In the genomic region with DNA sequence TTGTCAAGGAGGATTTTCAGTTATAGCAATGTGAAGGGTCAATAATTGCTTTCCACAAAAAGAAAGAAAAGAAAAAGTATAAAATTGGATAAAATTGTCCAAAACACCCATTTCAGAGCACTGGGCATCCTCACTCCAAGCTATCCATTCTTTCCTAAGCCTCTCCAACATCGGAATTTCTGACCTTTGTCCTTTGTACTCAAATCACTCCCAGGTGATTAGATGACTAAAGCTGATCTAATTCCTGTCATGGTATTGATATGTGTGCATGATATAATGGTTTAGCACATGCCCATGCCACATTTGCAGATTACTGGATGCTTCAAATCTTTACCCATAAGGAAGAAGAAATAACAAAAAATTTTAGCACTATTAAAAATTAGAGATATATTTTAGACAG, we compare ENCODE assay signal across 15 cellular contexts.
DNase-seq lines count a peak whose midpoint lies in the region; ATAC-seq, FAIRE-seq and TF ChIP-seq lines count a peak whose summit lies in the region.
"Had no signal": no experiment of that assay in that cellular context is flagged by ENCODE, and none has a peak within 500 bp of the region (broad histone marks: within the 10 kb centered on the region; RNA-seq: fewer than 3 reads in every experiment).

No MANE protein-coding gene starts in this region.

- ATAC-seq in HepG2 (no peak), GM19455 (IDR thresholded peaks at IDR 0.05; ENCODE audit: unreplicated experiment) (no peak), GM18520 (IDR thresholded peaks at IDR 0.05; ENCODE audit: unreplicated experiment) (no peak)

- POLR2A ChIA-PET in HepG2 (lab: Yijun Ruan, JAX), result no interaction called here

- H3K36me3 ChIP-seq in SK-N-MC (ENCODE audit: insufficient read depth, low read length) (no peaks in the 10 kb centered on the region), HepG2 (replicated peaks in 1 of 2; ENCODE audit: control insufficient read depth in 1 of 2, insufficient read depth in 2 of 2, low read length in 2 of 2) (no peaks in the 10 kb centered on the region)
- H3K36me3 ChIP-seq: BE2C, BLaER1 had no signal

- no peak overlapping the region for H3K9ac ChIP-seq in SK-N-MC (ENCODE audit: insufficient read length)
- no peak overlapping the region for H3K9ac ChIP-seq in HepG2 (ENCODE audit: insufficient read depth, low read depth, low read length)
- H3K9ac ChIP-seq: BLaER1 had no signal

- H3K4me3 ChIP-seq in SK-N-MC (no peak overlapping the region), HepG2 (replicated peaks in 1 of 3; ENCODE audit: insufficient read depth in 1 of 3, low read depth in 2 of 3, low read length in 3 of 3) (no peak overlapping the region)
- H3K4me3 ChIP-seq: BLaER1, GM12878 had no signal

- TF ChIP-seq RAD21 in HepG2 (CRISPR knock-in tag; IDR thresholded peaks at IDR 0.05), result no peak

- WGBS in HepG2 (ENCODE audit: low lambda C conversion rate), result 0% methylated on average over 1 of the region's 1 CpG

- H3K27ac ChIP-seq in SK-N-MC (peak overlapping the region; percentile 71; the same call in 1 of the 2 replicates), HepG2 (ENCODE audit: extremely low read length, insufficient read depth, low read length) (no peak overlapping the region)
- H3K27ac ChIP-seq: BLaER1 had no signal

- TF ChIP-seq EP300 in HepG2 (IDR thresholded peaks at IDR 0.05; ENCODE audit: low read depth in 2 of 2, low read length in 2 of 2) (no peak), HepG2 (CRISPR knock-in tag; IDR thresholded peaks at IDR 0.05; ENCODE audit: borderline replicate concordance) (no peak)

- H4K20me1 ChIP-seq in HepG2 (ENCODE audit: insufficient read depth, low read length), result no peaks in the 10 kb centered on the region
- H4K20me1 ChIP-seq: BLaER1 had no signal

- no peak for FAIRE-seq in HepG2 (lab: Jason Lieb, UNC)
- FAIRE-seq: GM12878, GM12892 had no signal

- H3K9me3 ChIP-seq in SK-N-MC (ENCODE audit: low read depth, low read length), result no peaks in the 10 kb centered on the region
- no peaks in the 10 kb centered on the region for H3K9me3 ChIP-seq in HepG2 (ENCODE audit: low read length)
- H3K9me3 ChIP-seq: BE2C, BLaER1 had no signal

- DNase-seq in SK-N-MC (ENCODE audit: low read depth, low spot score) (no peak), HepG2 (ENCODE audit: low spot score) (peak; percentile 4), T-helper 1 cell (no peak)
- DNase-seq: C1 segment of cervical spinal cord, DMS 273 treated with DMSO at 0.1 percent for 48 hours, DMS153, DMS79, DND-41, GDM1 had no signal

- CTCF ChIA-PET in HepG2 (lab: Yijun Ruan, JAX; ENCODE audit: low intra/inter-chr PET ratio, low total read pairs), result no interaction called here

- in situ Hi-C loops in HepG2 (cut with HindIII; ENCODE audit: extremely low pct_ligation_motif_present, low pct_unique_long_range_greater_than_20kb), result no loop called here

- intact Hi-C loops in HepG2 (cut with micrococcal nuclease; ENCODE audit: unreplicated experiment), result no loop called here

- H3K4me1 ChIP-seq in HepG2 (ENCODE audit: insufficient read depth, low read length), result no peaks in the 10 kb centered on the region
- H3K4me1 ChIP-seq: BE2C had no signal

- no peak overlapping the region for H3K4me2 ChIP-seq in HepG2 (ENCODE audit: low read depth, low read length)
- H3K4me2 ChIP-seq: BLaER1 had no signal

- BruUV-seq in HepG2 (replicated peaks; lab: Mats Ljungman, UMichigan), result no TSS peak

- no peak for TF ChIP-seq CTCF in HepG2 (CRISPR knock-in tag; IDR thresholded peaks at IDR 0.05)

- H3K27me3 ChIP-seq in HepG2 (ENCODE audit: control insufficient read depth in 1 of 2, insufficient read depth in 2 of 2, low read length in 2 of 2), result 0 out of 5 replicates have a peak, but pooled peaks cover 0 to 3% of the 10 kb centered on the region in 2 experiments
- H3K27me3 ChIP-seq: BLaER1 had no signal

- H2AFZ ChIP-seq in HepG2 (ENCODE audit: low read length), result no peak overlapping the region

- TF ChIP-seq POLR2A in HepG2 (IDR thresholded peaks at IDR 0.05; ENCODE audit: insufficient read depth in 1 of 2, low read depth in 2 of 2, low read length in 2 of 2), result no peak

- H3K79me2 ChIP-seq in HepG2 (ENCODE audit: insufficient read depth, low read length), result no peaks in the 10 kb centered on the region

TF ChIP-seq in HepG2, 621 proteins besides CTCF, POLR2A, EP300 and RAD21:
- TF ChIP-seq, protein P1, sequence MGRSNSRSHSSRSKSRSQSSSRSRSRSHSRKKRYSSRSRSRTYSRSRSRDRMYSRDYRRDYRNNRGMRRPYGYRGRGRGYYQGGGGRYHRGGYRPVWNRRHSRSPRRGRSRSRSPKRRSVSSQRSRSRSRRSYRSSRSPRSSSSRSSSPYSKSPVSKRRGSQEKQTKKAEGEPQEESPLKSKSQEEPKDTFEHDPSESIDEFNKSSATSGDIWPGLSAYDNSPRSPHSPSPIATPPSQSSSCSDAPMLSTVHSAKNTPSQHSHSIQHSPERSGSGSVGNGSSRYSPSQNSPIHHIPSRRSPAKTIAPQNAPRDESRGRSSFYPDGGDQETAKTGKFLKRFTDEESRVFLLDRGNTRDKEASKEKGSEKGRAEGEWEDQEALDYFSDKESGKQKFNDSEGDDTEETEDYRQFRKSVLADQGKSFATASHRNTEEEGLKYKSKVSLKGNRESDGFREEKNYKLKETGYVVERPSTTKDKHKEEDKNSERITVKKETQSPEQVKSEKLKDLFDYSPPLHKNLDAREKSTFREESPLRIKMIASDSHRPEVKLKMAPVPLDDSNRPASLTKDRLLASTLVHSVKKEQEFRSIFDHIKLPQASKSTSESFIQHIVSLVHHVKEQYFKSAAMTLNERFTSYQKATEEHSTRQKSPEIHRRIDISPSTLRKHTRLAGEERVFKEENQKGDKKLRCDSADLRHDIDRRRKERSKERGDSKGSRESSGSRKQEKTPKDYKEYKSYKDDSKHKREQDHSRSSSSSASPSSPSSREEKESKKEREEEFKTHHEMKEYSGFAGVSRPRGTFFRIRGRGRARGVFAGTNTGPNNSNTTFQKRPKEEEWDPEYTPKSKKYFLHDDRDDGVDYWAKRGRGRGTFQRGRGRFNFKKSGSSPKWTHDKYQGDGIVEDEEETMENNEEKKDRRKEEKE (IDR thresholded peaks at IDR 0.05), result no peak
- TF ChIP-seq, protein P2, sequence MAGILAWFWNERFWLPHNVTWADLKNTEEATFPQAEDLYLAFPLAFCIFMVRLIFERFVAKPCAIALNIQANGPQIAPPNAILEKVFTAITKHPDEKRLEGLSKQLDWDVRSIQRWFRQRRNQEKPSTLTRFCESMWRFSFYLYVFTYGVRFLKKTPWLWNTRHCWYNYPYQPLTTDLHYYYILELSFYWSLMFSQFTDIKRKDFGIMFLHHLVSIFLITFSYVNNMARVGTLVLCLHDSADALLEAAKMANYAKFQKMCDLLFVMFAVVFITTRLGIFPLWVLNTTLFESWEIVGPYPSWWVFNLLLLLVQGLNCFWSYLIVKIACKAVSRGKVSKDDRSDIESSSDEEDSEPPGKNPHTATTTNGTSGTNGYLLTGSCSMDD (CRISPR knock-in tag; IDR thresholded peaks at IDR 0.05), result no peak
- TF ChIP-seq ZSCAN31 (CRISPR knock-in tag; IDR thresholded peaks at IDR 0.05; ENCODE audit: low read depth) (no peak), MIXL1 (CRISPR knock-in tag; IDR thresholded peaks at IDR 0.05) (no peak)
TF ChIP-seq in HepG2: peak in this region for 0.
